In genomic region chr12:54287316-54288157, GRCh38 we compare ENCODE assay signal across 10 cellular contexts. TPM values are rescaled to one million over a fixed set of nuclear protein-coding genes. Genes with fewer than 3 reads are reported as not detected.
DNase-seq lines count a peak whose midpoint lies in the region; ATAC-seq and TF ChIP-seq lines count a peak whose summit lies in the region.
"Had no signal": no experiment of that assay in that cellular context is flagged by ENCODE, and none has a peak within 500 bp of the region (broad histone marks: within the 10 kb centered on the region; RNA-seq: fewer than 3 reads in every experiment).

No MANE protein-coding gene starts in this region.

- peaks cover 48% of the 10 kb centered on the region for H4K20me1 ChIP-seq in KMS-11 (ENCODE audit: insufficient read depth)

- H3K79me2 ChIP-seq in KMS-11 (ENCODE audit: insufficient read depth, low read depth), result peaks cover 28% of the 10 kb centered on the region

- no peak overlapping the region for H3K4me3 ChIP-seq in KMS-11 (IDR thresholded peaks at IDR 0.05; ENCODE audit: insufficient read depth, low read depth, low read length)
- no peak overlapping the region for H3K4me3 ChIP-seq in upper lobe of left lung
- H3K4me3 ChIP-seq: SJSA1, thoracic aorta had no signal

- no peak overlapping the region for H3K4me3 Mint-ChIP-seq in nephron progenitor cell

- H3K36me3 Mint-ChIP-seq in nephron progenitor cell (ENCODE audit: low read depth), result peaks cover 12% of the 10 kb centered on the region

- H3K27me3 Mint-ChIP-seq in nephron progenitor cell (ENCODE audit: low read depth, poor library complexity), result peaks cover 6% of the 10 kb centered on the region
- H3K27me3 Mint-ChIP-seq: naive B cell had no signal

- no peak overlapping the region for H2AFZ ChIP-seq in KMS-11 (ENCODE audit: low read depth)

- no peaks in the 10 kb centered on the region for H3K9me3 Mint-ChIP-seq in nephron progenitor cell
- H3K9me3 Mint-ChIP-seq: naive B cell had no signal

- in situ Hi-C loops in G401 (cut with HindIII; ENCODE audit: low sequenced_read_pairs), result no loop called here

- no peaks in the 10 kb centered on the region for H3K9me3 ChIP-seq in upper lobe of left lung
- H3K9me3 ChIP-seq: SJSA1, thoracic aorta had no signal

- TF ChIP-seq CTCF in KMS-11 (conservative IDR thresholded peaks at IDR 0.05; ENCODE audit: low read depth, low read length), result no peak
- no peak for TF ChIP-seq CTCF in nephron progenitor cell (IDR thresholded peaks at IDR 0.05)
- TF ChIP-seq CTCF in upper lobe of left lung (IDR thresholded peaks at IDR 0.05), result no peak

- H3K4me1 Mint-ChIP-seq in nephron progenitor cell, result peaks cover 52% of the 10 kb centered on the region

- H3K9ac ChIP-seq in KMS-11, result no peak overlapping the region

- H3K27me3 ChIP-seq in KMS-11 (ENCODE audit: insufficient read depth, low read depth) (no peaks in the 10 kb centered on the region), upper lobe of left lung (no peaks in the 10 kb centered on the region)
- H3K27me3 ChIP-seq: SJSA1 had no signal

- H3K4me2 ChIP-seq in KMS-11, result no peak overlapping the region; the same call in 1 of the 2 replicates

- TF ChIP-seq EP300 in upper lobe of left lung (IDR thresholded peaks at IDR 0.05), result no peak

- DNase-seq in G401 (ENCODE audit: low spot score) (peak; percentile 79), nephron progenitor cell (no peak), upper lobe of left lung (no peak), T1000 (lab: John Stamatoyannopoulos, UW) (no peak)
- DNase-seq in activated T-cell treated with anti-CD3 and anti-CD28 coated beads, Interleukin-2, amount 50 U/mL, for 48 hours, result peak; percentile 63 to 65
- DNase-seq: naive B cell had no signal

- ATAC-seq in GM18867 (IDR thresholded peaks at IDR 0.05; ENCODE audit: unreplicated experiment) (no peak), upper lobe of left lung (ENCODE audit: low FRiP score in 2 of 2) (no peak)

- WGBS in upper lobe of left lung, 2 donors, result 69 to 74% methylated on average over 8 of the region's 8 CpGs

- H3K27ac ChIP-seq in KMS-11 (peak overlapping the region; percentile 8; the same call in 1 of the 2 replicates), upper lobe of left lung (peak overlapping the region in 1 of 4 donors; percentile 0)
- H3K27ac ChIP-seq: SJSA1, thoracic aorta had no signal

- peak overlapping the region; percentile 21 for H3K27ac Mint-ChIP-seq in nephron progenitor cell

- H3K4me1 ChIP-seq in KMS-11 (ENCODE audit: low read depth, poor library complexity, severe bottlenecking), result peaks cover 37% of the 10 kb centered on the region
- peaks cover 34 to 47% (median 39%) of the 10 kb centered on the region in 4 donors for H3K4me1 ChIP-seq in upper lobe of left lung

- TF ChIP-seq POLR2A in upper lobe of left lung (IDR thresholded peaks at IDR 0.05), result peak in 1 of 4 donors; percentile 20

- H3K36me3 ChIP-seq in KMS-11 (ENCODE audit: insufficient read depth) (peaks cover 40% of the 10 kb centered on the region), upper lobe of left lung (peaks cover 43 to 79% (median 57%) of the 10 kb centered on the region in 4 donors)

RNA-seq across cellular contexts. Expression of gene HNRNPA1, which starts 7.0 kb away (rescaled TPM):
- total RNA-seq in G401 (2014; rRNA removed; shearing (Covaris generic)), result 312 and 417 TPM in 2 replicates
- 100 to 1,000 TPM; 255 to 870 (median 475) TPM for total RNA-seq in upper lobe of left lung

RNA-seq across cellular contexts. Expression of gene CBX5, which starts 7.6 kb away (rescaled TPM):
- total RNA-seq in G401 (2014; rRNA removed; shearing (Covaris generic)), result 59.0 and 67.6 TPM in 2 replicates
- total RNA-seq in upper lobe of left lung, result 10 to 100 TPM; 15.5 to 48.2 (median 36.1) TPM

RNA-seq across cellular contexts. Expression of gene NFE2, which starts 13.3 kb away (rescaled TPM):
- 13.7 and 18.5 TPM in 2 replicates for total RNA-seq in G401 (2014; rRNA removed; shearing (Covaris generic))
- total RNA-seq in upper lobe of left lung, result 10 to 100 TPM in 2 of 6 donors, 1 to 10 TPM in 4; 2.7 to 16.8 (median 9.3) TPM
- total RNA-seq: SJSA1 had no signal

RNA-seq across cellular contexts. Expression of gene COPZ1, which starts 37.4 kb away (rescaled TPM):
- 219 and 225 TPM in 2 replicates for total RNA-seq in G401 (2014; rRNA removed; shearing (Covaris generic))
- 100 to 1,000 TPM in 3 of 6 donors, 10 to 100 TPM in 3; 55.5 to 132 (median 96.7) TPM for total RNA-seq in upper lobe of left lung

Comparison
In these comparisons a context has a peak if more than half of its experiments do, and no peak if none do; other contexts are left out.
1. DNase-seq: peak in G401 (single experiment) and activated T-cell treated with anti-CD3 and anti-CD28 coated beads, Interleukin-2, amount 50 U/mL, for 48 hours (2 of 2); none in nephron progenitor cell (single experiment), upper lobe of left lung (0 of 2) and T1000 (single experiment).